8 cellular contexts compared by ENCODE assay signal in genomic region chr1:240492832-240493440, GRCh38.
A peak's percentile ranks its signal among the peaks of the same experiment; 100 is the strongest.
DNase-seq lines count a peak whose midpoint lies in the region; ATAC-seq and TF ChIP-seq lines count a peak whose summit lies in the region.

No MANE protein-coding gene starts in this region.

- peaks cover 3% of the 10 kb centered on the region for H3K9me3 Mint-ChIP-seq in nephron progenitor cell

- TF ChIP-seq CTCF in nephron progenitor cell (IDR thresholded peaks at IDR 0.05), result peak; percentile 31
- TF ChIP-seq CTCF in omental fat pad (IDR thresholded peaks at IDR 0.05), result no peak

- no peaks in the 10 kb centered on the region for H3K36me3 Mint-ChIP-seq in nephron progenitor cell (ENCODE audit: low read depth)

- no peak for ATAC-seq in omental fat pad (ENCODE audit: low FRiP score)
- no peak for ATAC-seq in activated CD4-positive, CD25-positive, alpha-beta regulatory T cell treated with anti-CD3 and anti-CD28 coated beads, Interleukin-2, amount 50 U/mL, for 24 hours

- no peaks in the 10 kb centered on the region for H3K4me1 Mint-ChIP-seq in nephron progenitor cell

- H3K27me3 ChIP-seq in NT2/D1 (ENCODE audit: insufficient read depth, insufficient read length), result no peaks in the 10 kb centered on the region
- H3K27me3 ChIP-seq in effector memory CD4-positive, alpha-beta T cell (replicated peaks; ENCODE audit: control insufficient read depth, insufficient read depth, low read length, poor library complexity, severe bottlenecking), result no peaks in the 10 kb centered on the region

- DNase-seq in ELF-1 (ENCODE audit: low read depth, low spot score), result peak; percentile 91
- peak; percentile 38 for DNase-seq in NT2/D1 (ENCODE audit: low read depth, low spot score)
- peak in 1 of 3 donors; percentile 2 for DNase-seq in effector memory CD4-positive, alpha-beta T cell
- DNase-seq in nephron progenitor cell, result peak; percentile 45
- DNase-seq in medulla oblongata (ENCODE audit: extremely low spot score), result no peak
- no peak for DNase-seq in omental fat pad (ENCODE audit: low spot score)
- no peak for DNase-seq in DMS153 (lab: John Stamatoyannopoulos, UW)

- H3K36me3 ChIP-seq in NT2/D1 (ENCODE audit: insufficient read depth, insufficient read length, low read length), result no peaks in the 10 kb centered on the region
- H3K36me3 ChIP-seq in effector memory CD4-positive, alpha-beta T cell (ENCODE audit: control insufficient read depth, insufficient read depth, low read length), result no peaks in the 10 kb centered on the region

- H3K27ac ChIP-seq in effector memory CD4-positive, alpha-beta T cell (ENCODE audit: insufficient read depth, low read length, poor library complexity, severe bottlenecking), result no peak overlapping the region

- peaks cover 19% of the 10 kb centered on the region for H3K27me3 Mint-ChIP-seq in nephron progenitor cell (ENCODE audit: low read depth, poor library complexity)

- peak overlapping the region; percentile 38 for H3K4me3 ChIP-seq in NT2/D1 (ENCODE audit: insufficient read length, low read depth)
- peak overlapping the region; percentile 12 for H3K4me3 ChIP-seq in effector memory CD4-positive, alpha-beta T cell (ENCODE audit: insufficient read depth, low read depth, low read length, poor library complexity, severe bottlenecking)

- H3K27ac Mint-ChIP-seq in nephron progenitor cell, result no peak overlapping the region

- H3K4me1 ChIP-seq in NT2/D1 (ENCODE audit: insufficient read depth, insufficient read length), result no peaks in the 10 kb centered on the region
- no peaks in the 10 kb centered on the region for H3K4me1 ChIP-seq in effector memory CD4-positive, alpha-beta T cell (ENCODE audit: control insufficient read depth, insufficient read depth, low read length, poor library complexity, severe bottlenecking)

- peaks cover 11% of the 10 kb centered on the region; the same call in 1 of the 2 replicates for H3K9me3 ChIP-seq in NT2/D1 (ENCODE audit: insufficient read depth, low read length)
- no peaks in the 10 kb centered on the region for H3K9me3 ChIP-seq in effector memory CD4-positive, alpha-beta T cell (ENCODE audit: control insufficient read depth, low read length)

- peak overlapping the region; percentile 66 for H3K9ac ChIP-seq in NT2/D1 (ENCODE audit: insufficient read length, low read depth)

- H3K4me3 Mint-ChIP-seq in nephron progenitor cell, result peak overlapping the region; percentile 77

Comparison
In these comparisons a context has a peak if more than half of its experiments do, and no peak if none do; other contexts are left out.
1. DNase-seq: peak in ELF-1 (single experiment), NT2/D1 (single experiment) and nephron progenitor cell (single experiment); none in medulla oblongata (single experiment), omental fat pad (single experiment) and DMS153 (single experiment).